Comparison of ENCODE assay signal across 1 cellular context in the genomic region with DNA sequence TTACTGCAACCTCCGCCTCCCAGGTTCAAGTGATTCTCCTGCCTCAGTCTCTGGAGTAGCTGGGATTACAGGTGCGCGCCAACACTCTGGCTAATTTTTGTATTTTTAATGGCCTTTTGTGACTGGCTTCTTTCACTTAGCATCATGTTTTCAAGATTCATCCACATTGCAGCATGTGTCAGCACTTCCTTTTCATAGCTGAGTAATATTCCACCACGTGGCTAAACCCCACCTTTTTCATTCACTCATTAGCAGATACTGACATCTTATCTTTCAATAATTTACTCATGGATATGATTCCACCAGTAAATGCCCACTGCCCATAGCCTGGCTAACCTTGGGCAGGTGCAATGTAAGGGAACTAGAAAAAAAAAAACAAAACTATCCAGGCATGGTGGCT.
TF ChIP-seq lines count a peak whose summit lies in the region.

No MANE protein-coding gene starts in this region.

TF ChIP-seq in A549, 52 proteins besides CTCF, POLR2A, EP300 and RAD21 (continued from another document):
- TF ChIP-seq BHLHE40 (IDR thresholded peaks at IDR 0.05; ENCODE audit: low read depth, low read length) (no peak), HEYL (CRISPR knock-in tag; IDR thresholded peaks at IDR 0.05) (0 out of 2 replicates have a peak, but pooled peaks have one; percentile 46), CHD2 (IDR thresholded peaks at IDR 0.05; ENCODE audit: low read length, partially characterized antibody) (no peak), FOSB (CRISPR knock-in tag; IDR thresholded peaks at IDR 0.05) (no peak), HDAC2 (IDR thresholded peaks at IDR 0.05) (no peak), FOXS1 (CRISPR knock-in tag; IDR thresholded peaks at IDR 0.05) (no peak), GATA3 (IDR thresholded peaks at IDR 0.05; ENCODE audit: borderline replicate concordance) (no peak), ZNF302 (CRISPR knock-in tag; IDR thresholded peaks at IDR 0.05) (no peak)
- TF ChIP-seq, protein P1, sequence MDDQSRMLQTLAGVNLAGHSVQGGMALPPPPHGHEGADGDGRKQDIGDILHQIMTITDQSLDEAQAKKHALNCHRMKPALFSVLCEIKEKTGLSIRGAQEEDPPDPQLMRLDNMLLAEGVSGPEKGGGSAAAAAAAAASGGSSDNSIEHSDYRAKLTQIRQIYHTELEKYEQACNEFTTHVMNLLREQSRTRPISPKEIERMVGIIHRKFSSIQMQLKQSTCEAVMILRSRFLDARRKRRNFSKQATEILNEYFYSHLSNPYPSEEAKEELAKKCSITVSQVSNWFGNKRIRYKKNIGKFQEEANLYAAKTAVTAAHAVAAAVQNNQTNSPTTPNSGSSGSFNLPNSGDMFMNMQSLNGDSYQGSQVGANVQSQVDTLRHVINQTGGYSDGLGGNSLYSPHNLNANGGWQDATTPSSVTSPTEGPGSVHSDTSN (IDR thresholded peaks at IDR 0.05) = no peak
- TF ChIP-seq, protein P2, sequence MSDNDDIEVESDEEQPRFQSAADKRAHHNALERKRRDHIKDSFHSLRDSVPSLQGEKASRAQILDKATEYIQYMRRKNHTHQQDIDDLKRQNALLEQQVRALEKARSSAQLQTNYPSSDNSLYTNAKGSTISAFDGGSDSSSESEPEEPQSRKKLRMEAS (IDR thresholded peaks at IDR 0.05) = peak; percentile 64
